ENCODE assay signal across 8 cellular contexts in the genomic region with DNA sequence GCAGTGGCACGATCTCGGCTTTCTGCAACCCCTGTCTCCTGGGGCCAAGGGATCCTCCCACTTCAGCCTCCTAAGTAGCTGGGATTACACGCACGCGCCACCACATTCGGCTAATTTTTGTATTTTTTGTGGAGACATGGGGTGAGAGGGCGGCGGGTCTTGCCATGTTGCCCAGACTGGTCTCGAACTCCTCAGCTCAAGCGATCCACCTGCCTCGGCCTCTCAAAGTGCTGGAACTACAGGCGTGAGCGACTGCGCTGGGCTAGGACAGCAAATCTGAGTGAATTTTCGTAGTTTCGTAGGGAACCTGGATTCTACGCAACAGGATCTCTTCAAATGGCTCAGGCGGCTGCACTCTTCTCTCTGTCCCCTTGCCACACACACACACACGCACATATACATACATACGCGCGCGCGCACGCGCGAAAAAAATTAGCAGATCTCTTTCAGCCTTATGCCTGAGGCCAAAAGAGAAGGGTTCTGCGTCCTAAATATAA. TPM values are rescaled to one million over a fixed set of nuclear protein-coding genes. Genes with fewer than 3 reads are reported as not detected.
DNase-seq lines count a peak whose midpoint lies in the region; ATAC-seq and TF ChIP-seq lines count a peak whose summit lies in the region.

No MANE protein-coding gene starts in this region.

- H2BK120ac ChIP-seq in IMR-90 (ENCODE audit: low read depth, low read length) = no peak overlapping the region

- no peak overlapping the region for H2AK5ac ChIP-seq in IMR-90 (ENCODE audit: low read depth, low read length)

- H3K27me3 Mint-ChIP-seq in type B pancreatic cell = no peaks in the 10 kb centered on the region

- peak overlapping the region; percentile 83 for H2AFZ ChIP-seq in IMR-90 (replicated peaks; ENCODE audit: low read length, poor library complexity)

- ATAC-seq in IMR-90 (ENCODE audit: low read depth) = peak; percentile 3; the same call in 1 of the 2 replicates
- ATAC-seq in left lobe of liver = peak; percentile 2
- no peak for ATAC-seq in HG03097 (IDR thresholded peaks at IDR 0.05; ENCODE audit: low FRiP score, unreplicated experiment)
- ATAC-seq in HG02588 (IDR thresholded peaks at IDR 0.05; ENCODE audit: unreplicated experiment) = no peak

- H3K4me3 ChIP-seq in AG09309 (ENCODE audit: control insufficient read depth, low read depth, low read length) (peak overlapping the region; percentile 28), IMR-90 (ENCODE audit: insufficient read depth, low read depth, low read length) (peak overlapping the region; percentile 13; the same call in 1 of the 2 replicates)

- peak overlapping the region; percentile 26 for H3K4ac ChIP-seq in IMR-90 (ENCODE audit: low read depth, low read length)

- POLR2A ChIA-PET in IMR-90 (lab: Charles Lee; ENCODE audit: unreplicated experiment) = no interaction called here

- peak overlapping the region; percentile 10 to 79 for H4K8ac ChIP-seq in IMR-90 (ENCODE audit: low read depth in 2 of 2, low read length in 2 of 2)

- CTCF ChIA-PET in IMR-90 (lab: Yijun Ruan, JAX) = no interaction called here

- H3K4me2 ChIP-seq in IMR-90 (ENCODE audit: low read depth, low read length) = peak overlapping the region; percentile 47

- TF ChIP-seq POLR2A in IMR-90 (IDR thresholded peaks at IDR 0.05; ENCODE audit: low read depth, low read length) = no peak

- no peak overlapping the region for H3K23ac ChIP-seq in IMR-90 (ENCODE audit: low read depth, low read length)

- peak overlapping the region; percentile 25 for H2BK5ac ChIP-seq in IMR-90 (ENCODE audit: low read depth, low read length, poor library complexity, severe bottlenecking)

- no peak overlapping the region for H3K56ac ChIP-seq in IMR-90 (ENCODE audit: extremely low read depth, insufficient read depth, low read length)

- no peaks in the 10 kb centered on the region for H3K9me3 Mint-ChIP-seq in type B pancreatic cell

- no peak overlapping the region; the same call in 1 of the 2 replicates for H3K18ac ChIP-seq in IMR-90 (ENCODE audit: low read depth, low read length)

- peaks cover 35% of the 10 kb centered on the region for H3K4me1 Mint-ChIP-seq in type B pancreatic cell (ENCODE audit: unreplicated experiment)

- peak overlapping the region; percentile 95 for H3K27ac Mint-ChIP-seq in type B pancreatic cell

- peaks cover 5% of the 10 kb centered on the region for H3K4me1 ChIP-seq in IMR-90 (ENCODE audit: control insufficient read depth, insufficient read depth, low read length)

- no peaks in the 10 kb centered on the region for H4K20me1 ChIP-seq in IMR-90 (ENCODE audit: insufficient read depth, low read length)

- dilution Hi-C loops in IMR-90 (cut with HindIII; ENCODE audit: low sequenced_read_pairs, unreplicated experiment) = no loop called here

- 0 out of 2 replicates have a peak, but pooled peaks cover 1% of the 10 kb centered on the region for H3K36me3 ChIP-seq in IMR-90 (ENCODE audit: control insufficient read depth, insufficient read depth, low read length)

- H2BK20ac ChIP-seq in IMR-90 (ENCODE audit: low read depth, low read length) = no peak overlapping the region

- H3K9me1 ChIP-seq in IMR-90 (ENCODE audit: insufficient read depth, low read length) = peaks cover 3% of the 10 kb centered on the region; the same call in 1 of the 2 replicates

- H3K4me3 Mint-ChIP-seq in type B pancreatic cell = peak overlapping the region; percentile 97

- TF ChIP-seq CTCF in AG09309 (IDR thresholded peaks at IDR 0.05; ENCODE audit: control insufficient read depth, insufficient read depth, low read depth, low read length, missing control alignments) (no peak), IMR-90 (conservative IDR thresholded peaks at IDR 0.05; ENCODE audit: low read depth, low read length) (no peak), type B pancreatic cell (conservative IDR thresholded peaks at IDR 0.05) (no peak)

- TF ChIP-seq RAD21 in IMR-90 (IDR thresholded peaks at IDR 0.05; ENCODE audit: low read length) = no peak

- in situ Hi-C loops in IMR-90 (cut with MboI; ENCODE audit: low sequenced_read_pairs) = no loop called here

- H3K9ac ChIP-seq in IMR-90 (ENCODE audit: low read depth, low read length) = peak overlapping the region; percentile 13; the same call in 1 of the 2 replicates

- peak overlapping the region; percentile 5 for H4K5ac ChIP-seq in IMR-90 (ENCODE audit: low read depth, low read length)

- peaks cover 4% of the 10 kb centered on the region for H3K36me3 Mint-ChIP-seq in type B pancreatic cell

- DNase-seq in AG09309 (ENCODE audit: low read depth) (no peak), IMR-90 (no peak), left lobe of liver (ENCODE audit: low spot score) (no peak), type B pancreatic cell (ENCODE audit: extremely low spot score, unreplicated experiment) (no peak)
- DNase-seq in effector CD4-positive, alpha-beta T cell = no peak

- H4K91ac ChIP-seq in IMR-90 (ENCODE audit: insufficient read depth, low read depth, low read length) = no peak overlapping the region

- H2BK15ac ChIP-seq in IMR-90 (ENCODE audit: low read depth, low read length) = no peak overlapping the region

- 0 out of 2 replicates have a peak overlapping the region, but pooled peaks have one; percentile 68 for H3K14ac ChIP-seq in IMR-90 (replicated peaks; ENCODE audit: low read depth, low read length)

- H3K9me3 ChIP-seq in IMR-90 (ENCODE audit: control insufficient read depth, insufficient read depth, low read length) = no peaks in the 10 kb centered on the region

- H3K27me3 ChIP-seq in IMR-90 (ENCODE audit: control insufficient read depth, insufficient read depth, low read length) = no peaks in the 10 kb centered on the region

- BruUV-seq in IMR-90 (replicated peaks; lab: Mats Ljungman, UMichigan) = no TSS peak

- intact Hi-C loops in IMR-90 (cut with micrococcal nuclease) = loop anchor here (1.0 kb wide), 1 partner anchor 20 kb away; the partner anchor contains the start of genes IRGQ and ZNF576

- H3K27ac ChIP-seq in IMR-90 (ENCODE audit: insufficient read depth, low read length) (peak overlapping the region; percentile 13; the same call in 1 of the 2 replicates), angular gyrus (ENCODE audit: low read depth, low read length) (peak overlapping the region; percentile 83)

- WGBS in IMR-90 (ENCODE audit: extremely low coverage in 2 of 2, insufficient read length in 1 of 2), 2 experiments = 68 to 97% methylated on average over 6 to 12 of the region's 28 CpGs

- H2AK9ac ChIP-seq in IMR-90 (replicated peaks; ENCODE audit: low read depth, low read length, poor library complexity) = no peak overlapping the region

- H3K79me1 ChIP-seq in IMR-90 (ENCODE audit: low read depth in 1 of 2, low read length in 2 of 2) = peaks cover 21 to 41% of the 10 kb centered on the region in 2 experiments

TF ChIP-seq in IMR-90, 13 proteins besides CTCF, POLR2A, EP300 and RAD21:
- no peak for TF ChIP-seq CHD1 (IDR thresholded peaks at IDR 0.05; ENCODE audit: low read depth, low read length)
- no peak for TF ChIP-seq MAFK (IDR thresholded peaks at IDR 0.05; ENCODE audit: low read depth, low read length)
- TF ChIP-seq MXI1 (IDR thresholded peaks at IDR 0.05; ENCODE audit: borderline replicate concordance, low read depth, low read length) = no peak
- TF ChIP-seq RFX5 (IDR thresholded peaks at IDR 0.05; ENCODE audit: low read depth, low read length) = no peak
- TF ChIP-seq SMC3 (IDR thresholded peaks at IDR 0.05; ENCODE audit: low read depth, low read length) = no peak
- no peak for TF ChIP-seq CEBPB (IDR thresholded peaks at IDR 0.05; ENCODE audit: low read depth, low read length)
- TF ChIP-seq BHLHE40 (IDR thresholded peaks at IDR 0.05; ENCODE audit: low read depth, low read length) = no peak
- no peak for TF ChIP-seq RCOR1 (IDR thresholded peaks at IDR 0.05; ENCODE audit: insufficient replicate concordance, low read length)
- no peak for TF ChIP-seq NFE2L2 (IDR thresholded peaks at IDR 0.05; ENCODE audit: low read depth, low read length)

RNA-seq across cellular contexts. Expression of gene PINLYP, which starts 0.4 kb away (rescaled TPM):
- total RNA-seq in IMR-90 (2012; rRNA removed) = 0.54 and 0.83 TPM in 2 replicates
- 1.0 and 1.4 TPM in 2 replicates for polyA plus RNA-seq in IMR-90 (2012; rRNA removed)
- 1.0 and 1.5 TPM in 2 replicates for polyA plus RNA-seq in IMR-90 (2012; cell fraction: cytosol; rRNA removed)
- 2.4 and 3.2 TPM in 2 replicates for polyA plus RNA-seq in IMR-90 (2012; cell fraction: nucleus; rRNA removed; ENCODE audit: low replicate concordance)
- total RNA-seq in left lobe of liver = 0.88 TPM
- 5.6 and 6.0 TPM in 2 replicates for total RNA-seq in type B pancreatic cell (ENCODE audit: low replicate concordance)

RNA-seq across cellular contexts. Expression of gene XRCC1, which starts 0.7 kb away (rescaled TPM):
- 12.2 and 12.5 TPM in 2 replicates for total RNA-seq in IMR-90 (2012; rRNA removed)
- polyA plus RNA-seq in IMR-90 (2012; rRNA removed) = 21.3 and 25.9 TPM in 2 replicates
- polyA plus RNA-seq in IMR-90 (2012; cell fraction: cytosol; rRNA removed) = 18.9 and 21.7 TPM in 2 replicates
- polyA plus RNA-seq in IMR-90 (2012; cell fraction: nucleus; rRNA removed; ENCODE audit: low replicate concordance) = 14.3 and 17.2 TPM in 2 replicates
- total RNA-seq in left lobe of liver = 8.8 TPM
- total RNA-seq in type B pancreatic cell (ENCODE audit: low replicate concordance) = 33.0 and 63.7 TPM in 2 replicates

RNA-seq across cellular contexts. Expression of gene IRGQ, which starts 19.9 kb away (rescaled TPM):
- total RNA-seq in IMR-90 (2012; rRNA removed) (9.0 and 10.8 TPM in 2 replicates), left lobe of liver (17.1 TPM), type B pancreatic cell (ENCODE audit: low replicate concordance) (37.1 and 41.5 TPM in 2 replicates)
- 6.8 and 9.9 TPM in 2 replicates for polyA plus RNA-seq in IMR-90 (2012; rRNA removed)
- 4.8 and 5.9 TPM in 2 replicates for polyA plus RNA-seq in IMR-90 (2012; cell fraction: cytosol; rRNA removed)
- polyA plus RNA-seq in IMR-90 (2012; cell fraction: nucleus; rRNA removed; ENCODE audit: low replicate concordance) = 24.0 and 30.1 TPM in 2 replicates

RNA-seq across cellular contexts. Expression of gene ZNF576, which starts 20.4 kb away (rescaled TPM):
- total RNA-seq in IMR-90 (2012; rRNA removed) (8.6 and 13.8 TPM in 2 replicates), left lobe of liver (7.7 TPM), type B pancreatic cell (ENCODE audit: low replicate concordance) (17.3 and 18.7 TPM in 2 replicates)
- polyA plus RNA-seq in IMR-90 (2012; rRNA removed) = 19.5 and 24.9 TPM in 2 replicates
- 15.5 and 19.7 TPM in 2 replicates for polyA plus RNA-seq in IMR-90 (2012; cell fraction: cytosol; rRNA removed)
- polyA plus RNA-seq in IMR-90 (2012; cell fraction: nucleus; rRNA removed; ENCODE audit: low replicate concordance) = 8.5 and 11.8 TPM in 2 replicates

RNA-seq across cellular contexts. Expression of gene SRRM5, which starts 35.9 kb away (rescaled TPM):
- total RNA-seq in IMR-90 (2012; rRNA removed) (not detected in 2 replicates), left lobe of liver (0.35 TPM), type B pancreatic cell (ENCODE audit: low replicate concordance) (0.56 and 0.69 TPM in 2 replicates)
- polyA plus RNA-seq in IMR-90 (2012; rRNA removed) = 0.10 TPM in 2 replicates
- 0.02 TPM in 1 of 2 replicates, not detected in the other for polyA plus RNA-seq in IMR-90 (2012; cell fraction: cytosol; rRNA removed)
- polyA plus RNA-seq in IMR-90 (2012; cell fraction: nucleus; rRNA removed; ENCODE audit: low replicate concordance) = 0.47 and 1.0 TPM in 2 replicates

Comparison
In these comparisons a context has a peak if more than half of its experiments do, and no peak if none do; other contexts are left out.
1. ATAC-seq: peak in IMR-90 (single experiment) and left lobe of liver (single experiment); none in HG03097 (single experiment) and HG02588 (single experiment).